8 cellular contexts compared by ENCODE assay signal in the genomic region with DNA sequence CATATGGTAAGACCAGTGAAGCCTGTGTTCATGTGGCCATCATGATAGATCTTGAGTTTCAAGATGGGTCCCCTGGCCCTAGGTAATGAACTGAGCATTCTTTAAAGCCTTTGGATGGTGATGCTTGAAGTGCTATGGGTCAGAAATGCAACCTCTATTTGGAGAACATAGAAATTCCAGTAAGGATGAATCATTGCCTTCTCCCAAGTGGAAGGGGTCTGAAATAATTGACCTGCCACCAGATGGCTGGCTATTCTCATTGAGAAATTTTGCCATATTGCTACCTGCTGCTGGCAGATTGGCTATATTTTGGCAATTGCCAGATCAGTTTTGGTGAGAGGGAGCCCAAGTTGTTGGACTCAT. TPM values are rescaled to one million over a fixed set of nuclear protein-coding genes. Genes with fewer than 3 reads are reported as not detected.
DNase-seq lines count a peak whose midpoint lies in the region.

No MANE protein-coding gene starts in this region.

- H3K9me3 Mint-ChIP-seq in T-helper 1 cell treated with Interleukin-12 subunit alpha and Interleukin-12 subunit beta and Interleukin-4 antibody, amounts not matched to agents 30 μg/mL and 1 μg/mL, for 36 hours, result no peaks in the 10 kb centered on the region
- no peaks in the 10 kb centered on the region for H3K9me3 Mint-ChIP-seq in activated naive CD8-positive, alpha-beta T cell (ENCODE audit: low read depth)

- peak overlapping the region; percentile 88 for H3K27ac ChIP-seq in temporal lobe (ENCODE audit: low read depth, low read length)

- DNase-seq in T-helper 1 cell (no peak), iris pigment epithelial cell (ENCODE audit: low read depth) (peak; percentile 47), HT-29 (ENCODE audit: low spot score) (no peak), mesenteric fat pad (ENCODE audit: low spot score) (no peak), NCI-H128 (lab: John Stamatoyannopoulos, UW; ENCODE audit: unreplicated experiment) (no peak)

- peak overlapping the region; percentile 95 for H3K27ac Mint-ChIP-seq in T-helper 1 cell treated with Interleukin-12 subunit alpha and Interleukin-12 subunit beta and Interleukin-4 antibody, amounts not matched to agents 30 μg/mL and 1 μg/mL, for 36 hours
- H3K27ac Mint-ChIP-seq in activated naive CD8-positive, alpha-beta T cell, result peak overlapping the region; percentile 91

- peaks cover 33% of the 10 kb centered on the region for H3K4me1 Mint-ChIP-seq in T-helper 1 cell treated with Interleukin-12 subunit alpha and Interleukin-12 subunit beta and Interleukin-4 antibody, amounts not matched to agents 30 μg/mL and 1 μg/mL, for 36 hours (ENCODE audit: low read depth)
- H3K4me1 Mint-ChIP-seq in activated naive CD8-positive, alpha-beta T cell (ENCODE audit: low read depth), result peaks cover 41% of the 10 kb centered on the region

- no peak overlapping the region for H3K4me3 Mint-ChIP-seq in T-helper 1 cell treated with Interleukin-12 subunit alpha and Interleukin-12 subunit beta and Interleukin-4 antibody, amounts not matched to agents 30 μg/mL and 1 μg/mL, for 36 hours
- H3K4me3 Mint-ChIP-seq in activated naive CD8-positive, alpha-beta T cell, result peak overlapping the region; percentile 92

- no peaks in the 10 kb centered on the region for H3K27me3 Mint-ChIP-seq in T-helper 1 cell treated with Interleukin-12 subunit alpha and Interleukin-12 subunit beta and Interleukin-4 antibody, amounts not matched to agents 30 μg/mL and 1 μg/mL, for 36 hours (ENCODE audit: low read depth)
- H3K27me3 Mint-ChIP-seq in activated naive CD8-positive, alpha-beta T cell, result no peaks in the 10 kb centered on the region

- H3K36me3 Mint-ChIP-seq in T-helper 1 cell treated with Interleukin-12 subunit alpha and Interleukin-12 subunit beta and Interleukin-4 antibody, amounts not matched to agents 30 μg/mL and 1 μg/mL, for 36 hours (ENCODE audit: low read depth), result peaks cover 8% of the 10 kb centered on the region
- no peaks in the 10 kb centered on the region for H3K36me3 Mint-ChIP-seq in activated naive CD8-positive, alpha-beta T cell

RNA-seq across cellular contexts. Expression of a gene that starts 0.7 kb away (rescaled TPM):
- total RNA-seq in temporal lobe (27.5 TPM), mesenteric fat pad (126 TPM)
- total RNA-seq in HT-29 (2014; rRNA removed; shearing (Covaris generic)), result 84.5 and 178 TPM in 2 replicates

RNA-seq across cellular contexts. Expression of a gene that starts 37.7 kb away (rescaled TPM):
- total RNA-seq in temporal lobe (1.7 TPM), mesenteric fat pad (49.7 TPM)
- total RNA-seq in HT-29 (2014; rRNA removed; shearing (Covaris generic)), result not detected in 2 replicates

RNA-seq across cellular contexts. Expression of a gene that starts 53.0 kb away (rescaled TPM):
- total RNA-seq in temporal lobe (7.9 TPM), mesenteric fat pad (15.3 TPM)
- 7.4 and 7.5 TPM in 2 replicates for total RNA-seq in HT-29 (2014; rRNA removed; shearing (Covaris generic))

Comparison
In these comparisons a context has a peak if more than half of its experiments do, and no peak if none do; other contexts are left out.
1. RNA of a gene that starts 37.7 kb away (total RNA-seq): 49.7 TPM in mesenteric fat pad (single experiment); 1.7 TPM in temporal lobe (single experiment) and not detected in HT-29; every median in the first group is over 10 times any median in the second.